In the genomic region with DNA sequence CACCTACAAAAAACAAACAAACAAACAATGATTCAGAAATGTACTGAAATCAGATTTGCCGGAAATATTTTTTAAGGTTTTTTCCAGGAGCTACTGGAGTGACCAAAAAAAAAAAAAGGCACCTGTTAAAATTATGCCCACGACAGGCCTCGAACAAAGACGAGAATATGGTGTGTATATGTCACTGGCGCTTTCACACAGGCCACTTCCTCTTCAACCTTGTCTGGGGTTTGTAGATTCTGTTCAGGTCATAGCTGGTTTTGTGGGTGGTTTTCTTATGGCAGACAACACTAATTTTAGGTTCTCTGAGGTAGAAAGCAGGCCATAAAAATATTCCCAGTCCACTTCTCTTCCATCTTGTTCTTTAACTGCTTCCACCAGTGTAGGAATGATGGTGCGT, we compare ENCODE assay signal across 1 cellular context.
TF ChIP-seq lines count a peak whose summit lies in the region.

No MANE protein-coding gene starts in this region.

TF ChIP-seq in GM12878, 131 proteins besides CTCF, POLR2A, EP300 and RAD21:
- peak; percentile 71 for TF ChIP-seq SPI1 (IDR thresholded peaks at IDR 0.05; ENCODE audit: borderline replicate concordance, insufficient read depth, low read depth, low read length)
- no peak for TF ChIP-seq SMC3 (IDR thresholded peaks at IDR 0.05; ENCODE audit: borderline replicate concordance, low read length)
- TF ChIP-seq BACH1 (IDR thresholded peaks at IDR 0.05; ENCODE audit: borderline replicate concordance), result no peak
- no peak for TF ChIP-seq TCF3 (IDR thresholded peaks at IDR 0.05; ENCODE audit: borderline replicate concordance, insufficient read depth, low read depth, low read length)
